ENCODE assay signal across 11 cellular contexts in the genomic region with DNA sequence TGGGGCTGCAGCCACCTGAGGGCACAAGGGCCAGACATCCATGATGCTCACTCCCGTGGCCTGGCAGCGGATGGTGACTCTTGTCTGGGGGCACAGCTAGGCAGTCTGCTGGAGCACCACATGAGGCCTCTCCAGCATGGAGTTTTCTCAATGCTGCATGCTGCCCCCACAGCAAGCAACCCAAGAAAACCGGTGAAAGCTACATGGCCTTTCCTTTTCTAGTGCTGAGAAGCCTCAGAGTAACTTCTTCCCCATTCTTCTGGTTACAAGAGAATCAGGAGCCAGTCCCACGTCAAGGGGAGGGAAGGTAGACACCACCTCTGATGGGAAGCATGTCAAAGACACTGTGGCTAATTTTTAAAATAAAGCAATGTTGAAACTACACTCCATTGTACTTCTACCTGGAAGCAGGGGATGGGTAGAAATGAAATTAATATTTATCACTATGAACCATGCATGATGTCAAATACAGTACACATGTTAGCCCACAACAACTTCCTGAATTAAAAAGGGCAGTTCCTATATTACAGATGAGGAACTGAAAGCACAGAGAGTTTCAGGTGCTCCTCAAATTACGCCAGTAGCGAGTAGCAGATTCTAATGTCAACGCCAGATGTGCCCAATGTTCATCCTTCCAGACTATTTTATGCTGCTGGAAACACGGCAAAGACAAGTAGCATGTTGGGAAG.
DNase-seq lines count a peak whose midpoint lies in the region; ATAC-seq and TF ChIP-seq lines count a peak whose summit lies in the region.
"Had no signal": no experiment of that assay in that cellular context is flagged by ENCODE, and none has a peak within 500 bp of the region (broad histone marks: within the 10 kb centered on the region; RNA-seq: fewer than 3 reads in every experiment).

No MANE protein-coding gene starts in this region.

- H3K4me2 ChIP-seq in osteoblast (ENCODE audit: insufficient read depth, low read length) = peak overlapping the region; percentile 20

- peaks cover 6% of the 10 kb centered on the region for H3K4me1 ChIP-seq in osteoblast (ENCODE audit: insufficient read depth, low read length)

- no peaks in the 10 kb centered on the region for H4K20me1 ChIP-seq in osteoblast (ENCODE audit: insufficient read depth, low read length)

- H3K4me3 ChIP-seq in osteoblast (ENCODE audit: insufficient read depth, low read length) (no peak overlapping the region), dorsolateral prefrontal cortex (no peak overlapping the region)
- H3K4me3 ChIP-seq: mucosa of descending colon had no signal

- no peak overlapping the region for H3K27ac ChIP-seq in osteoblast (ENCODE audit: low read depth, low read length)
- peak overlapping the region in 21 of 59 donors; percentile 3 to 83 (median 27) for H3K27ac ChIP-seq in dorsolateral prefrontal cortex

- H3K27me3 ChIP-seq in osteoblast (ENCODE audit: insufficient read depth, low read length) = peaks cover 26% of the 10 kb centered on the region
- no peaks in the 10 kb centered on the region for H3K27me3 ChIP-seq in dorsolateral prefrontal cortex

- intact Hi-C loops in dorsolateral prefrontal cortex (cut with DNase I) = loop anchor here (2.0 to 10.0 kb wide), 9 partner anchors 296 to 1929 kb away; a partner anchor contains a TSS

- no peaks in the 10 kb centered on the region for H3K9me3 ChIP-seq in osteoblast (ENCODE audit: low read depth, low read length)
- H3K9me3 ChIP-seq: mucosa of descending colon had no signal

- peak; percentile 97 for ATAC-seq in GM19035 (IDR thresholded peaks at IDR 0.05; ENCODE audit: unreplicated experiment)
- ATAC-seq in HG02763 (IDR thresholded peaks at IDR 0.05; ENCODE audit: unreplicated experiment) = peak; percentile 97
- ATAC-seq in HG03575 (IDR thresholded peaks at IDR 0.05; ENCODE audit: extremely low read depth, insufficient number of reproducible peaks, low FRiP score, unreplicated experiment) = peak; percentile 99
- ATAC-seq: mucosa of descending colon, Panc1 had no signal

- no peaks in the 10 kb centered on the region for H3K79me2 ChIP-seq in osteoblast (ENCODE audit: insufficient read depth, low read length)

- DNase-seq in osteoblast (ENCODE audit: insufficient read length, low spot score, missing footprints) = no peak
- no peak for DNase-seq in dorsolateral prefrontal cortex
- no peak for DNase-seq in globus pallidus (ENCODE audit: low spot score)
- no peak for DNase-seq in AG08395 (ENCODE audit: low spot score)
- DNase-seq in stimulated activated CD8-positive, alpha-beta memory T cell treated with anti-CD3 and anti-CD28 coated beads, Interleukin-4, amount 100 ng/mL, for 48 hours = no peak
- DNase-seq: activated CD4-positive, alpha-beta memory T cell treated with anti-CD3 and anti-CD28 coated beads, Interleukin-2, amount 10 ng/mL, durations not matched to agents 7 days and 5 days had no signal

- H3K36me3 ChIP-seq in osteoblast (ENCODE audit: insufficient read depth, low read length) = no peaks in the 10 kb centered on the region

- no peak overlapping the region for H2AFZ ChIP-seq in osteoblast (ENCODE audit: low read length)

- TF ChIP-seq CTCF in osteoblast (IDR thresholded peaks at IDR 0.05; ENCODE audit: extremely low read depth, low read depth, low read length) = no peak
- TF ChIP-seq CTCF in dorsolateral prefrontal cortex (IDR thresholded peaks at IDR 0.05 in 54 of 56, conservative IDR thresholded peaks at IDR 0.05 in 2 of 56; ENCODE audit: low read depth in 1 of 56, partially characterized antibody in 56 of 56) = no peak
